Comparison of ENCODE assay signal across 19 cellular contexts in the genomic region with DNA sequence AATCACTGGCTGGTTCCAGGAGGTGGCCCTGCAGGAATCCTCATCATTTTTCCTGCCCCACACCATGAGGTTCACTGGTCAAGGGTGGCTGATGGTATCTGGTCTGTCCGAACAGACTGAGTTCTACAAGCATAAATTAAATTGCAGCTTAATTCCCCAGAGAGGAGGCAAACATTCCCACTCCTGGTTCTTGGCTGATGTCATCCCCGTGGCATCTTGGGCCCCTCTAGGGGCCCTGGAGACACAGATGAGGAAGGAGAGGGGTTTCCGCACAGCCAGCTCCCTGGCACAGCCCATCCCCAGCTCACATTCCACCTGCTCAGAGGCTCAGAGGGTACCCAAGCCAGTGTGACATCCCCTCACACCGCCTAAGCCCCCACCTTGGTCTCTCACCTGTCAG. TPM values are rescaled to one million over a fixed set of nuclear protein-coding genes. Genes with fewer than 3 reads are reported as not detected.
"Had no signal": no experiment of that assay in that cellular context is flagged by ENCODE, and none has a peak within 500 bp of the region (broad histone marks: within the 10 kb centered on the region; RNA-seq: fewer than 3 reads in every experiment).

No MANE protein-coding gene starts in this region.

- H3K9me3 Mint-ChIP-seq: neural crest cell had no signal

- H3K27ac Mint-ChIP-seq: activated CD8-positive, alpha-beta memory T cell treated with anti-CD3 and anti-CD28 coated beads, Interleukin-2, amount 10 ng/mL, durations not matched to agents 7 days and 5 days; activated naive CD8-positive, alpha-beta T cell treated with anti-CD3 and anti-CD28 coated beads for 36 hours; endodermal cell had no signal

- H3K36me3 ChIP-seq: left ventricle myocardium inferior, stomach, uterus had no signal

- H3K4me1 ChIP-seq: parathyroid adenoma had no signal

- H3K4me3 Mint-ChIP-seq: activated CD8-positive, alpha-beta memory T cell treated with anti-CD3 and anti-CD28 coated beads, Interleukin-2, amount 10 ng/mL, durations not matched to agents 7 days and 5 days; activated naive CD8-positive, alpha-beta T cell treated with anti-CD3 and anti-CD28 coated beads for 36 hours; activated T-cell treated with anti-CD3 and anti-CD28 coated beads, Interleukin-2, amount 50 U/mL, for 4 hours; endodermal cell; neural crest cell had no signal

- H3K36me3 Mint-ChIP-seq: activated CD8-positive, alpha-beta memory T cell treated with anti-CD3 and anti-CD28 coated beads, Interleukin-2, amount 10 ng/mL, durations not matched to agents 7 days and 5 days; activated naive CD8-positive, alpha-beta T cell treated with anti-CD3 and anti-CD28 coated beads for 36 hours had no signal

- H3K9me3 ChIP-seq: uterus had no signal

- H3K27ac ChIP-seq: left ventricle myocardium inferior, parathyroid adenoma, stomach, uterus had no signal

- H3K4me3 ChIP-seq: left ventricle myocardium inferior, stomach, uterus had no signal

- DNase-seq: activated CD4-positive, alpha-beta T cell treated with anti-CD3 and anti-CD28 coated beads, Interleukin-2, amount 50 U/mL, for 48 hours; activated CD4-positive, CD25-positive, alpha-beta regulatory T cell treated with anti-CD3 and anti-CD28 coated beads, Interleukin-2, amount 50 U/mL, for 72 hours; activated CD8-positive, alpha-beta memory T cell treated with anti-CD3 and anti-CD28 coated beads, Interleukin-2, amount 10 ng/mL, durations not matched to agents 7 days and 5 days; activated gamma-delta T cell; activated naive CD8-positive, alpha-beta T cell treated with anti-CD3 and anti-CD28 coated beads for 36 hours; activated T-cell treated with anti-CD3 and anti-CD28 coated beads, Interleukin-2, amount 50 U/mL, for 4 hours; anterior cingulate cortex; endodermal cell; hypothalamus; left ventricle myocardium inferior; retina; small intestine; stomach; uterus had no signal

- H2AFZ ChIP-seq: parathyroid adenoma had no signal

- H3K9ac ChIP-seq: parathyroid adenoma had no signal

RNA-seq across cellular contexts. Expression of gene KLRG2, which starts 5.3 kb away (rescaled TPM):
- total RNA-seq: chondrocyte, dermis microvascular lymphatic vessel endothelial cell, left ventricle myocardium inferior, mesenteric fat pad, neural crest cell had no signal
- polyA plus RNA-seq: small intestine had no signal

RNA-seq across cellular contexts. Expression of gene CLEC2L, which starts 34.7 kb away (rescaled TPM):
- total RNA-seq: activated CD8-positive, alpha-beta memory T cell treated with anti-CD3 and anti-CD28 coated beads, Interleukin-2, amount 10 ng/mL, durations not matched to agents 7 days and 5 days; activated naive CD8-positive, alpha-beta T cell treated with anti-CD3 and anti-CD28 coated beads for 36 hours; activated T-cell treated with anti-CD3 and anti-CD28 coated beads, Interleukin-2, amount 50 U/mL, for 4 hours; chondrocyte; dermis microvascular lymphatic vessel endothelial cell; mesenteric fat pad; stomach had no signal
